Comparison of ENCODE assay signal across 31 cellular contexts in the genomic region with DNA sequence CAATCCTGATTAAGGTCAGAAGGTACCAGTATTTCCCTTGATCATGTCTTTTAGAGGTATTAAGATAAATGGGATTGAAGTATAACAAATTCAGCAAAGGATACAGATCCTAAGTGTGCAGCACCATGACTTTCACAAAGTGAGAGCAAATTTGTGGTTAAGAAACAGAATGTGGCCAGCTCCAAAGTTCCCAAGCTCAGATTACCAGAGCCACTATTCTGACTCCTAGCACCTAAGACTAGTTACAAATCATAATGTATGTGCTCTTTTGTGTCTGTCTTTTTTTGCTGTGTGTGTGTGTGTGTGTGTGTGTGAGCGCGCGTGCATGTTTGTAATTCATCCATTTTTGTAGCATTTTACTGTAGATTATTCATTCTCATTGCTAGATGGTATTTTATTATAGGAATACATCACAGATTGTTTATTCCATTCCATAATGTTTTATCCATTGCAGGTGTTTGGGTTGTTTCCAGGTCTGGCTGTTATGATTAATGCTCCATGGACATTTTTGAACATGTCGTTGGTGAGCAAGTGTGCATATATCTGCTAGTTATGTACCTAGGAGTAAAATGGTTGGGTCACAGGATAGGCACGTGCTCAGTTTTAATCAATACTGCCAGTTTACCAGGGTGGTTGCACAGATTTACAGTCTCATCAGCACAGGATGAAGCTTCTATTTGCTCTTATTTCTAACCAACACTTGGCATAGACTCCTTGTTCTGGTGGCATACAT.
A peak's percentile ranks its signal among the peaks of the same experiment; 100 is the strongest.
DNase-seq lines count a peak whose midpoint lies in the region; ATAC-seq and TF ChIP-seq lines count a peak whose summit lies in the region.
"Had no signal": no experiment of that assay in that cellular context is flagged by ENCODE, and none has a peak within 500 bp of the region (broad histone marks: within the 10 kb centered on the region; RNA-seq: fewer than 3 reads in every experiment).

No MANE protein-coding gene starts in this region.

- TF ChIP-seq CTCF in RWPE1 (conservative IDR thresholded peaks at IDR 0.05; ENCODE audit: low read depth) (no peak), endothelial cell (IDR thresholded peaks at IDR 0.05; ENCODE audit: unreplicated experiment) (no peak)

- peaks cover 7% of the 10 kb centered on the region for H3K27me3 Mint-ChIP-seq in endothelial cell (ENCODE audit: unreplicated experiment)
- H3K27me3 Mint-ChIP-seq: activated naive CD8-positive, alpha-beta T cell treated with anti-CD3 and anti-CD28 coated beads, Interleukin-2, amount 10 ng/mL, durations not matched to agents 7 days and 5 days; CD4-positive, CD25-positive, alpha-beta regulatory T cell; central memory CD8-positive, alpha-beta T cell; memory B cell; stimulated activated naive CD8-positive, alpha-beta T cell treated with anti-CD3 and anti-CD28 coated beads, Interleukin-15, Interleukin-2, amounts not matched to agents 100 ng/mL and 50 ng/mL, for 24 hours; T-helper 17 cell had no signal

- POLR2A ChIA-PET in RWPE1 (lab: Yijun Ruan, JAX; ENCODE audit: low non-redundant PET): no interaction called here

- no peak overlapping the region for H3K4me3 Mint-ChIP-seq in endothelial cell (ENCODE audit: unreplicated experiment)
- H3K4me3 Mint-ChIP-seq: activated naive CD8-positive, alpha-beta T cell treated with anti-CD3 and anti-CD28 coated beads, Interleukin-2, amount 10 ng/mL, durations not matched to agents 7 days and 5 days; CD4-positive, CD25-positive, alpha-beta regulatory T cell; central memory CD8-positive, alpha-beta T cell; dendritic cell treated with granulocyte-macrophage colony-stimulating factor and Interleukin-4, amounts not matched to agents 40 ng/mL and 50 ng/mL, for 4 days; endodermal cell; memory B cell; neural progenitor cell; stimulated activated naive CD8-positive, alpha-beta T cell treated with anti-CD3 and anti-CD28 coated beads, Interleukin-15, Interleukin-2, amounts not matched to agents 100 ng/mL and 50 ng/mL, for 24 hours; T-helper 17 cell had no signal

- H3K4me1 ChIP-seq in HAP-1: no peaks in the 10 kb centered on the region
- H3K4me1 ChIP-seq: testis had no signal

- no peak for ATAC-seq in HG03196 (IDR thresholded peaks at IDR 0.05; ENCODE audit: unreplicated experiment)
- ATAC-seq: activated CD4-positive, CD25-positive, alpha-beta regulatory T cell treated with anti-CD3 and anti-CD28 coated beads, Interleukin-2, amount 50 U/mL, for 24 hours; left lobe of liver; right cardiac atrium; T-helper 17 cell had no signal

- no peaks in the 10 kb centered on the region for H3K9me3 ChIP-seq in HAP-1
- H3K9me3 ChIP-seq: testis had no signal

- H3K27me3 ChIP-seq in HAP-1 (ENCODE audit: low read depth): 0 out of 2 replicates have a peak, but pooled peaks cover 2% of the 10 kb centered on the region
- H3K27me3 ChIP-seq: neural progenitor cell, testis had no signal

- DNase-seq in EL (peak; percentile 34), RWPE1 (ENCODE audit: low spot score) (peak; percentile 73), dermis blood vessel endothelial cell (peak; percentile 18), iris pigment epithelial cell (ENCODE audit: low read depth) (peak; percentile 46), HAP-1 (ENCODE audit: low spot score in 2 of 2) (no peak), NCI-H2227 (lab: John Stamatoyannopoulos, UW; ENCODE audit: unreplicated experiment) (no peak), endothelial cell (ENCODE audit: low spot score) (no peak)
- DNase-seq: activated CD4-positive, alpha-beta T cell treated with anti-CD3 and anti-CD28 coated beads, Interleukin-2, amount 50 U/mL, for 4 hours; activated gamma-delta T cell treated with Interleukin-2 at 50 U/mL for 16 hours; activated naive CD8-positive, alpha-beta T cell treated with anti-CD3 and anti-CD28 coated beads, Interleukin-2, amount 10 ng/mL, durations not matched to agents 7 days and 5 days; activated T-cell treated with anti-CD3 and anti-CD28 coated beads, Interleukin-2, amount 50 U/mL, for 48 hours; AML-193; aorta; CD4-positive, CD25-positive, alpha-beta regulatory T cell; endodermal cell; MV-4-11; NCI-H1436 treated with DMSO at 0.1 percent for 48 hours; NCI-H2081 treated with DMSO at 0.1 percent for 48 hours; right cardiac atrium; stimulated activated CD4-positive, alpha-beta T cell treated with anti-CD3 and anti-CD28 coated beads, Interleukin-2, amount 100 ng/mL, for 24 hours; stimulated activated CD8-positive, alpha-beta memory T cell treated with anti-CD3 and anti-CD28 coated beads, Interleukin-4, amount 100 ng/mL, for 48 hours; T-helper 17 cell; testis had no signal

- no peak overlapping the region for H3K27ac Mint-ChIP-seq in endothelial cell (ENCODE audit: unreplicated experiment)
- H3K27ac Mint-ChIP-seq: activated naive CD8-positive, alpha-beta T cell treated with anti-CD3 and anti-CD28 coated beads, Interleukin-2, amount 10 ng/mL, durations not matched to agents 7 days and 5 days; dendritic cell treated with granulocyte-macrophage colony-stimulating factor and Interleukin-4, amounts not matched to agents 40 ng/mL and 50 ng/mL, for 4 days; endodermal cell; memory B cell; neural progenitor cell; stimulated activated naive CD8-positive, alpha-beta T cell treated with anti-CD3 and anti-CD28 coated beads, Interleukin-15, Interleukin-2, amounts not matched to agents 100 ng/mL and 50 ng/mL, for 24 hours; T-helper 17 cell had no signal

- no peak overlapping the region for H3K4me3 ChIP-seq in HAP-1
- H3K4me3 ChIP-seq: neural progenitor cell, testis had no signal

- no peaks in the 10 kb centered on the region for H3K36me3 Mint-ChIP-seq in endothelial cell (ENCODE audit: low read depth, unreplicated experiment)
- H3K36me3 Mint-ChIP-seq: activated naive CD8-positive, alpha-beta T cell treated with anti-CD3 and anti-CD28 coated beads, Interleukin-2, amount 10 ng/mL, durations not matched to agents 7 days and 5 days; CD4-positive, CD25-positive, alpha-beta regulatory T cell; memory B cell; neural progenitor cell had no signal

- H3K4me1 Mint-ChIP-seq in endothelial cell (ENCODE audit: unreplicated experiment): no peaks in the 10 kb centered on the region
- H3K4me1 Mint-ChIP-seq: activated naive CD8-positive, alpha-beta T cell treated with anti-CD3 and anti-CD28 coated beads, Interleukin-2, amount 10 ng/mL, durations not matched to agents 7 days and 5 days; central memory CD8-positive, alpha-beta T cell; endodermal cell; memory B cell; T-helper 17 cell had no signal

- H3K27ac ChIP-seq in RWPE1: no peak overlapping the region
- H3K27ac ChIP-seq: neural progenitor cell, testis had no signal

- no peaks in the 10 kb centered on the region for H3K36me3 ChIP-seq in HAP-1 (replicated peaks)
- H3K36me3 ChIP-seq: neural progenitor cell had no signal

- in situ Hi-C loops in HAP-1 (cut with MboI; ENCODE audit: low sequenced_read_pairs): no loop called here

- CTCF ChIA-PET in RWPE1 (lab: Yijun Ruan, JAX): no interaction called here

- H3K9me3 Mint-ChIP-seq in endothelial cell (ENCODE audit: unreplicated experiment): no peaks in the 10 kb centered on the region
- H3K9me3 Mint-ChIP-seq: activated naive CD8-positive, alpha-beta T cell treated with anti-CD3 and anti-CD28 coated beads, Interleukin-2, amount 10 ng/mL, durations not matched to agents 7 days and 5 days; endodermal cell; neural progenitor cell had no signal

Comparison
In these comparisons a context has a peak if more than half of its experiments do, and no peak if none do; other contexts are left out.
1. DNase-seq: peak in EL (single experiment), RWPE1 (single experiment), dermis blood vessel endothelial cell (single experiment) and iris pigment epithelial cell (single experiment); none in HAP-1 (0 of 2), NCI-H2227 (single experiment) and endothelial cell (single experiment).